Comparison of ENCODE assay signal across 8 cellular contexts in genomic region chr12:118103231-118103600, GRCh38. TPM values are rescaled to one million over a fixed set of nuclear protein-coding genes. Genes with fewer than 3 reads are reported as not detected.
DNase-seq lines count a peak whose midpoint lies in the region; ATAC-seq and TF ChIP-seq lines count a peak whose summit lies in the region.

No MANE protein-coding gene starts in this region.

- TF ChIP-seq CTCF in GM10266 (IDR thresholded peaks at IDR 0.05; ENCODE audit: control insufficient read depth, insufficient read depth, low read depth, missing control alignments), result no peak

- H3K27ac ChIP-seq in Karpas-422 (ENCODE audit: low read length) (no peak overlapping the region), iPS DF 6.9 (ENCODE audit: low read length) (no peak overlapping the region)

- H3K27me3 ChIP-seq in Karpas-422 (ENCODE audit: low read length) (no peaks in the 10 kb centered on the region), iPS DF 6.9 (ENCODE audit: control insufficient read depth, insufficient read depth, low read length) (no peaks in the 10 kb centered on the region), skeletal muscle satellite cell (ENCODE audit: control insufficient read depth, insufficient read depth, low read length) (no peaks in the 10 kb centered on the region)

- no peak overlapping the region for H3K27ac Mint-ChIP-seq in activated naive CD4-positive, alpha-beta T cell treated with anti-CD3 and anti-CD28 coated beads, Interleukin-2, amount 50 U/mL, for 24 hours

- DNase-seq in GM10266 (ENCODE audit: extremely low spot score) (peak; percentile 38), Karpas-422 (peak; percentile 64), iPS DF 6.9 (ENCODE audit: low read depth, low spot score) (no peak)

- H3K36me3 Mint-ChIP-seq in activated naive CD4-positive, alpha-beta T cell treated with anti-CD3 and anti-CD28 coated beads, Interleukin-2, amount 50 U/mL, for 24 hours, result no peaks in the 10 kb centered on the region

- peaks cover 9% of the 10 kb centered on the region for H3K4me1 Mint-ChIP-seq in activated naive CD4-positive, alpha-beta T cell treated with anti-CD3 and anti-CD28 coated beads, Interleukin-2, amount 50 U/mL, for 24 hours

- no peaks in the 10 kb centered on the region for H3K9me3 Mint-ChIP-seq in activated naive CD4-positive, alpha-beta T cell treated with anti-CD3 and anti-CD28 coated beads, Interleukin-2, amount 50 U/mL, for 24 hours

- H3K27me3 Mint-ChIP-seq in activated naive CD4-positive, alpha-beta T cell treated with anti-CD3 and anti-CD28 coated beads, Interleukin-2, amount 50 U/mL, for 24 hours, result peaks cover 16% of the 10 kb centered on the region

- peak overlapping the region; percentile 91; the same call in 1 of the 2 replicates for H2AFZ ChIP-seq in Karpas-422 (ENCODE audit: low read length)

- H4K20me1 ChIP-seq in Karpas-422 (ENCODE audit: insufficient read depth, low read depth, low read length), result no peaks in the 10 kb centered on the region

- peak overlapping the region; percentile 96 for H3K4me2 ChIP-seq in Karpas-422 (ENCODE audit: low read depth, low read length, poor library complexity, severe bottlenecking)
- peak overlapping the region; percentile 94 for H3K4me2 ChIP-seq in skeletal muscle satellite cell (ENCODE audit: low read length)

- no peaks in the 10 kb centered on the region for H3K9me2 ChIP-seq in Karpas-422 (replicated peaks; ENCODE audit: insufficient read depth, low read length)

- H3K9me3 ChIP-seq in Karpas-422 (ENCODE audit: low read length) (no peaks in the 10 kb centered on the region), iPS DF 6.9 (ENCODE audit: control insufficient read depth, insufficient read depth, low read length) (no peaks in the 10 kb centered on the region), skeletal muscle satellite cell (replicated peaks; ENCODE audit: low read length) (no peaks in the 10 kb centered on the region)

- ATAC-seq in GM18502 (IDR thresholded peaks at IDR 0.05; ENCODE audit: poor library complexity, unreplicated experiment) (no peak), HG03108 (IDR thresholded peaks at IDR 0.05; ENCODE audit: unreplicated experiment) (no peak), HG02840 (IDR thresholded peaks at IDR 0.05; ENCODE audit: low FRiP score, unreplicated experiment) (no peak)

- H3K4me3 ChIP-seq in Karpas-422 (ENCODE audit: low read length), result peak overlapping the region; percentile 85
- H3K4me3 ChIP-seq in iPS DF 6.9 (ENCODE audit: low read length), result peak overlapping the region; percentile 83; the same call in 1 of the 2 replicates
- peak overlapping the region; percentile 88 for H3K4me3 ChIP-seq in skeletal muscle satellite cell (ENCODE audit: low read length)

- no peaks in the 10 kb centered on the region for H3K79me2 ChIP-seq in Karpas-422 (ENCODE audit: low read length)

- WGBS in iPS DF 6.9 (ENCODE audit: insufficient coverage, insufficient read length), result no CpG with 5 or more reads among the region's 30 CpGs

- H3K4me3 Mint-ChIP-seq in activated naive CD4-positive, alpha-beta T cell treated with anti-CD3 and anti-CD28 coated beads, Interleukin-2, amount 50 U/mL, for 24 hours, result peak overlapping the region; percentile 84

- H3K4me1 ChIP-seq in Karpas-422 (ENCODE audit: low read length) (peaks cover 28% of the 10 kb centered on the region), iPS DF 6.9 (ENCODE audit: control insufficient read depth, insufficient read depth, low read length) (peaks cover 5% of the 10 kb centered on the region; the same call in 1 of the 2 replicates), skeletal muscle satellite cell (ENCODE audit: control insufficient read depth, insufficient read depth, low read length) (peaks cover 11% of the 10 kb centered on the region)

- H3K36me3 ChIP-seq in Karpas-422 (ENCODE audit: insufficient read depth, low read length), result no peaks in the 10 kb centered on the region
- H3K36me3 ChIP-seq in iPS DF 6.9 (ENCODE audit: control insufficient read depth, insufficient read depth, low read length), result no peaks in the 10 kb centered on the region
- no peaks in the 10 kb centered on the region for H3K36me3 ChIP-seq in skeletal muscle satellite cell (ENCODE audit: insufficient read depth, low read length)

- H3K9ac ChIP-seq in Karpas-422 (ENCODE audit: low read length), result peak overlapping the region; percentile 75
- peak overlapping the region; percentile 82 for H3K9ac ChIP-seq in skeletal muscle satellite cell (ENCODE audit: low read depth, low read length)

RNA-seq across cellular contexts. Expression of gene VSIG10, which starts 0.6 kb away (rescaled TPM):
- 5.0 and 23.2 TPM in 2 replicates for total RNA-seq in Karpas-422 (2014; rRNA removed; shearing (Covaris generic); ENCODE audit: low replicate concordance)
- total RNA-seq in skeletal muscle satellite cell (2012; rRNA removed), result 12.2 and 25.3 TPM in 2 replicates

RNA-seq across cellular contexts. Expression of gene PEBP1, which starts 32.7 kb away (rescaled TPM):
- 138 and 168 TPM in 2 replicates for total RNA-seq in Karpas-422 (2014; rRNA removed; shearing (Covaris generic); ENCODE audit: low replicate concordance)
- 109 and 111 TPM in 2 replicates for total RNA-seq in skeletal muscle satellite cell (2012; rRNA removed)

RNA-seq across cellular contexts. Expression of gene WSB2, which starts 42.2 kb away (rescaled TPM):
- total RNA-seq in Karpas-422 (2014; rRNA removed; shearing (Covaris generic); ENCODE audit: low replicate concordance), result 28.8 and 49.1 TPM in 2 replicates
- total RNA-seq in skeletal muscle satellite cell (2012; rRNA removed), result 121 and 142 TPM in 2 replicates
